In the genomic region with DNA sequence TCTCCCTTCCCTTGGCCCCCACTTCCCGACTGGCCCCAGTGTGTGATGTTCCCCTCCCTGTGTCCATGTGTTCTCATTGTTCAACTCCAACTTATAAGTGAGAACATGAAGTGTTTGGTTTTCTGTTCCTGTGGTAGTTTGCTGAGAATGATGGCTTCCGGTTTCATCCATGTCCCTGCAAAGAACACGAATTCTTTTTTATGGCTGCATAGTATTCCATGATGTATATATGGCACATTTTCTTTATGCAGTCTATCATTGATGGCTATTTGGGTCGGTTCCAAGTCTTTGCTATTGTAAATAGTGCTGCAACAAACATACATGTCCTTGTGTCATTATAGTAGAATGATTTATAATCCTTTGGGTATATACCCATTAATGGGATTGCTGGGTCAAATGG, we compare ENCODE assay signal across 1 cellular context. TPM values are rescaled to one million over a fixed set of nuclear protein-coding genes. Genes with fewer than 3 reads are reported as not detected.
"Had no signal": no experiment of that assay in that cellular context is flagged by ENCODE, and none has a peak within 500 bp of the region (broad histone marks: within the 10 kb centered on the region; RNA-seq: fewer than 3 reads in every experiment).

No MANE protein-coding gene starts in this region.

RNA-seq across cellular contexts. Expression of a gene that starts 35.4 kb away (rescaled TPM):
- total RNA-seq: cardiac muscle cell had no signal
